In the genomic region with DNA sequence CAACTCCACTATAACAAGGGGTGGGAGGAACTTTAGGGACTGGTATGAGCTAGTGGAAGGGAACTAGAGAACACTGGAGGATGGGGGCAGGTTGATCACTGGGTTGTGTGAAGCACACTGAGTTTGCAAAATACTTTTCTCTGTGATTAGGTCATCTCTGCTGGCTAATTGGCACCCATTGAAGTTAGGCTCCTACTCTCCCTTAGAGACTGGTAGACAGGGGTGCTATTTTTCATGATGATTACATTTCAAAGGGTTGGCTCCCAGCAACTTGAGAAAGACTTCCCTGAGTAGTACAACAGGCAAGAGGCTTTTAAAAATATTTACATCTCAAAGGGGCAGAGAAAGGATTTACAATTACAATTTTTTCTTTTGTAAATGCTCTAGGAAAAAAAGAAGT, we compare ENCODE assay signal across 21 cellular contexts. TPM values are rescaled to one million over a fixed set of nuclear protein-coding genes. Genes with fewer than 3 reads are reported as not detected.
A peak's percentile ranks its signal among the peaks of the same experiment; 100 is the strongest.
DNase-seq lines count a peak whose midpoint lies in the region; ATAC-seq and TF ChIP-seq lines count a peak whose summit lies in the region.
"Had no signal": no experiment of that assay in that cellular context is flagged by ENCODE, and none has a peak within 500 bp of the region (broad histone marks: within the 10 kb centered on the region; RNA-seq: fewer than 3 reads in every experiment).

No MANE protein-coding gene starts in this region.

- CTCF ChIA-PET in WTC11 (lab: Charles Lee) = interaction anchor here (1.4 kb wide), 1 partner anchor 44 kb away, joined by 3 read pairs; no protein-coding TSS in a partner anchor

- no peak for TF ChIP-seq CTCF in WTC11 (IDR thresholded peaks at IDR 0.05)
- no peak for TF ChIP-seq CTCF in neural crest cell (conservative IDR thresholded peaks at IDR 0.05)

- H3K4me3 Mint-ChIP-seq in WTC11 (no peak overlapping the region), neural crest cell (no peak overlapping the region)
- H3K4me3 Mint-ChIP-seq: B cell; CD4-positive, CD25-positive, alpha-beta regulatory T cell; HFFc6 had no signal

- H3K9me3 Mint-ChIP-seq in WTC11 (no peaks in the 10 kb centered on the region), neural crest cell (no peaks in the 10 kb centered on the region)
- H3K9me3 Mint-ChIP-seq: CD4-positive, CD25-positive, alpha-beta regulatory T cell; HFFc6 had no signal

- H3K36me3 Mint-ChIP-seq in WTC11 (no peaks in the 10 kb centered on the region), neural crest cell (ENCODE audit: low read depth) (no peaks in the 10 kb centered on the region)
- H3K36me3 Mint-ChIP-seq: CD4-positive, CD25-positive, alpha-beta regulatory T cell had no signal

- peak; percentile 61 for DNase-seq in ELF-1 (ENCODE audit: low read depth, low spot score)
- DNase-seq in WTC11 (ENCODE audit: low spot score) = no peak
- peak; percentile 44 for DNase-seq in iPS DF 4.7 (ENCODE audit: extremely low read depth, low spot score)
- no peak for DNase-seq in neural crest cell (ENCODE audit: low read depth, low spot score)
- no peak for DNase-seq in central memory CD4-positive, alpha-beta T cell
- no peak for DNase-seq in C1 segment of cervical spinal cord (lab: John Stamatoyannopoulos, UW)
- DNase-seq in kidney glomerular epithelial cell (lab: John Stamatoyannopoulos, UW) = no peak
- DNase-seq: Caco-2; CD4-positive, CD25-positive, alpha-beta regulatory T cell; GF-D8; GOT3; HFFc6; KBM-7; NCI-H1105; NCI-H1694 treated with DMSO at 0.1 percent for 48 hours had no signal

- ATAC-seq in WTC11 (peak; percentile 98), GM21619 (IDR thresholded peaks at IDR 0.05; ENCODE audit: unreplicated experiment) (no peak)
- ATAC-seq: HepG2, Right ventricle myocardium inferior had no signal

- H3K27ac Mint-ChIP-seq in WTC11 (no peak overlapping the region), neural crest cell (ENCODE audit: unreplicated experiment) (peak overlapping the region; percentile 58)
- H3K27ac Mint-ChIP-seq: B cell; CD4-positive, CD25-positive, alpha-beta regulatory T cell; HFFc6 had no signal

- POLR2A ChIA-PET in WTC11 (lab: Charles Lee) = no interaction called here

- H3K27me3 Mint-ChIP-seq in WTC11 (ENCODE audit: low read depth) (peaks cover 99% of the 10 kb centered on the region), neural crest cell (ENCODE audit: low read depth) (no peaks in the 10 kb centered on the region)

- H3K4me1 Mint-ChIP-seq in WTC11 = peaks cover 7% of the 10 kb centered on the region; the same call in 1 of the 2 replicates
- peaks cover 15% of the 10 kb centered on the region for H3K4me1 Mint-ChIP-seq in neural crest cell
- H3K4me1 Mint-ChIP-seq: B cell; CD4-positive, CD25-positive, alpha-beta regulatory T cell had no signal

TF ChIP-seq in WTC11, 78 proteins besides CTCF, POLR2A, EP300 and RAD21 (continues in another document):
- no peak for TF ChIP-seq NFE2L1 (CRISPR knock-in tag; IDR thresholded peaks at IDR 0.05)
- TF ChIP-seq, protein P1, sequence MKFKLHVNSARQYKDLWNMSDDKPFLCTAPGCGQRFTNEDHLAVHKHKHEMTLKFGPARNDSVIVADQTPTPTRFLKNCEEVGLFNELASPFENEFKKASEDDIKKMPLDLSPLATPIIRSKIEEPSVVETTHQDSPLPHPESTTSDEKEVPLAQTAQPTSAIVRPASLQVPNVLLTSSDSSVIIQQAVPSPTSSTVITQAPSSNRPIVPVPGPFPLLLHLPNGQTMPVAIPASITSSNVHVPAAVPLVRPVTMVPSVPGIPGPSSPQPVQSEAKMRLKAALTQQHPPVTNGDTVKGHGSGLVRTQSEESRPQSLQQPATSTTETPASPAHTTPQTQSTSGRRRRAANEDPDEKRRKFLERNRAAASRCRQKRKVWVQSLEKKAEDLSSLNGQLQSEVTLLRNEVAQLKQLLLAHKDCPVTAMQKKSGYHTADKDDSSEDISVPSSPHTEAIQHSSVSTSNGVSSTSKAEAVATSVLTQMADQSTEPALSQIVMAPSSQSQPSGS (CRISPR knock-in tag; IDR thresholded peaks at IDR 0.05; ENCODE audit: borderline replicate concordance, low read depth) = no peak
- TF ChIP-seq, protein P2, sequence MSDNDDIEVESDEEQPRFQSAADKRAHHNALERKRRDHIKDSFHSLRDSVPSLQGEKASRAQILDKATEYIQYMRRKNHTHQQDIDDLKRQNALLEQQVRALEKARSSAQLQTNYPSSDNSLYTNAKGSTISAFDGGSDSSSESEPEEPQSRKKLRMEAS (CRISPR knock-in tag; IDR thresholded peaks at IDR 0.05) = no peak
- TF ChIP-seq, protein P3, sequence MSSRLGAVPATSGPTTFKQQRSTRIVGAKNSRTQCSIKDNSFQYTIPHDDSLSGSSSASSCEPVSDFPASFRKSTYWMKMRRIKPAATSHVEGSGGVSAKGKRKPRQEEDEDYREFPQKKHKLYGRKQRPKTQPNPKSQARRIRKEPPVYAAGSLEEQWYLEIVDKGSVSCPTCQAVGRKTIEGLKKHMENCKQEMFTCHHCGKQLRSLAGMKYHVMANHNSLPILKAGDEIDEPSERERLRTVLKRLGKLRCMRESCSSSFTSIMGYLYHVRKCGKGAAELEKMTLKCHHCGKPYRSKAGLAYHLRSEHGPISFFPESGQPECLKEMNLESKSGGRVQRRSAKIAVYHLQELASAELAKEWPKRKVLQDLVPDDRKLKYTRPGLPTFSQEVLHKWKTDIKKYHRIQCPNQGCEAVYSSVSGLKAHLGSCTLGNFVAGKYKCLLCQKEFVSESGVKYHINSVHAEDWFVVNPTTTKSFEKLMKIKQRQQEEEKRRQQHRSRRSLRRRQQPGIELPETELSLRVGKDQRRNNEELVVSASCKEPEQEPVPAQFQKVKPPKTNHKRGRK (CRISPR knock-in tag; IDR thresholded peaks at IDR 0.05; ENCODE audit: borderline replicate concordance) = no peak
- no peak for TF ChIP-seq ZNF396 (CRISPR knock-in tag; IDR thresholded peaks at IDR 0.05; ENCODE audit: borderline replicate concordance)
- no peak for TF ChIP-seq TEAD4 (CRISPR knock-in tag; IDR thresholded peaks at IDR 0.05)
- TF ChIP-seq, protein P4, sequence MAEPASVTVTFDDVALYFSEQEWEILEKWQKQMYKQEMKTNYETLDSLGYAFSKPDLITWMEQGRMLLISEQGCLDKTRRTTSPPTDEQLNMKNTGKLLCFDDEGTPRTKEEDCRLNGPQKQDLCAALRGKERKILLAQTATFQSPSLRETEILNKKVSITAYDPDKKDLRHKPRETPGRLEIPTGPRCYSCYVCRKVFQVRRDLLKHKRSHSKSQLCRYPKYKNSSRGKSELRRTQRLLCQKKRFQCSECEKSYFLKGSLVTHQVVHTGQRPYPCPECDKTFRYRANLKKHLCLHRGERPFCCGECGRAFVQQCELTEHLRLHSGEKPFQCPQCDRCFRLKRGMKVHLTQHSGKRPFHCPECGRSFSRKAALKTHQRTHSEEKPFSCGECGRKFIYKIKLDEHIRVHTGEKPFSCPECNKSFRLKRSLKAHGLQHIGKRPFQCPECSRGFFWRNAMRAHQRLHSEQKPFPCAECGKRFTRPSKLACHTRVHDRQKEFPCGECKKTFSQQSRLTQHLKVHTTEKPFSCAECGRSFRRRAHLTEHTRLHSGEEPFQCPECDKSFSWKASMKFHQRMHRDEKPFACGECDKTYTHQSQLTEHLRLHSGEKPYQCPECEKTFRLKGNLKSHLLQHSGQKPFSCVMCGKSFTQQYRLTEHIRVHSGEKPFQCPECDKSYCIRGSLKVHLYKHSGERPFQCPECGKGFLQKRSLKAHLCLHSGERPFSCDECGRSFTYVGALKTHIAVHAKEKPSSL (CRISPR knock-in tag; conservative IDR thresholded peaks at IDR 0.05) = no peak
- no peak for TF ChIP-seq SP1 (CRISPR knock-in tag; conservative IDR thresholded peaks at IDR 0.05)
- no peak for TF ChIP-seq ZNF138 (CRISPR knock-in tag; conservative IDR thresholded peaks at IDR 0.05)
- TF ChIP-seq ZNF219 (CRISPR knock-in tag; IDR thresholded peaks at IDR 0.05; ENCODE audit: borderline replicate concordance) = no peak
- no peak for TF ChIP-seq NR1H2 (CRISPR knock-in tag; IDR thresholded peaks at IDR 0.05)
- no peak for TF ChIP-seq MXD4 (CRISPR knock-in tag; IDR thresholded peaks at IDR 0.05; ENCODE audit: borderline replicate concordance)
- TF ChIP-seq, protein P5, sequence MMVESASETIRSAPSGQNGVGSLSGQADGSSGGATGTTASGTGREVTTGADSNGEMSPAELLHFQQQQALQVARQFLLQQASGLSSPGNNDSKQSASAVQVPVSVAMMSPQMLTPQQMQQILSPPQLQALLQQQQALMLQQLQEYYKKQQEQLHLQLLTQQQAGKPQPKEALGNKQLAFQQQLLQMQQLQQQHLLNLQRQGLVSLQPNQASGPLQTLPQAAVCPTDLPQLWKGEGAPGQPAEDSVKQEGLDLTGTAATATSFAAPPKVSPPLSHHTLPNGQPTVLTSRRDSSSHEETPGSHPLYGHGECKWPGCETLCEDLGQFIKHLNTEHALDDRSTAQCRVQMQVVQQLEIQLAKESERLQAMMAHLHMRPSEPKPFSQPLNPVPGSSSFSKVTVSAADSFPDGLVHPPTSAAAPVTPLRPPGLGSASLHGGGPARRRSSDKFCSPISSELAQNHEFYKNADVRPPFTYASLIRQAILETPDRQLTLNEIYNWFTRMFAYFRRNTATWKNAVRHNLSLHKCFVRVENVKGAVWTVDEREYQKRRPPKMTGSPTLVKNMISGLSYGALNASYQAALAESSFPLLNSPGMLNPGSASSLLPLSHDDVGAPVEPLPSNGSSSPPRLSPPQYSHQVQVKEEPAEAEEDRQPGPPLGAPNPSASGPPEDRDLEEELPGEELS (CRISPR knock-in tag; IDR thresholded peaks at IDR 0.05) = no peak
- no peak for TF ChIP-seq ATF1 (CRISPR knock-in tag; IDR thresholded peaks at IDR 0.05)
- TF ChIP-seq, protein P6, sequence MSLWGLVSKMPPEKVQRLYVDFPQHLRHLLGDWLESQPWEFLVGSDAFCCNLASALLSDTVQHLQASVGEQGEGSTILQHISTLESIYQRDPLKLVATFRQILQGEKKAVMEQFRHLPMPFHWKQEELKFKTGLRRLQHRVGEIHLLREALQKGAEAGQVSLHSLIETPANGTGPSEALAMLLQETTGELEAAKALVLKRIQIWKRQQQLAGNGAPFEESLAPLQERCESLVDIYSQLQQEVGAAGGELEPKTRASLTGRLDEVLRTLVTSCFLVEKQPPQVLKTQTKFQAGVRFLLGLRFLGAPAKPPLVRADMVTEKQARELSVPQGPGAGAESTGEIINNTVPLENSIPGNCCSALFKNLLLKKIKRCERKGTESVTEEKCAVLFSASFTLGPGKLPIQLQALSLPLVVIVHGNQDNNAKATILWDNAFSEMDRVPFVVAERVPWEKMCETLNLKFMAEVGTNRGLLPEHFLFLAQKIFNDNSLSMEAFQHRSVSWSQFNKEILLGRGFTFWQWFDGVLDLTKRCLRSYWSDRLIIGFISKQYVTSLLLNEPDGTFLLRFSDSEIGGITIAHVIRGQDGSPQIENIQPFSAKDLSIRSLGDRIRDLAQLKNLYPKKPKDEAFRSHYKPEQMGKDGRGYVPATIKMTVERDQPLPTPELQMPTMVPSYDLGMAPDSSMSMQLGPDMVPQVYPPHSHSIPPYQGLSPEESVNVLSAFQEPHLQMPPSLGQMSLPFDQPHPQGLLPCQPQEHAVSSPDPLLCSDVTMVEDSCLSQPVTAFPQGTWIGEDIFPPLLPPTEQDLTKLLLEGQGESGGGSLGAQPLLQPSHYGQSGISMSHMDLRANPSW (CRISPR knock-in tag; conservative IDR thresholded peaks at IDR 0.05; ENCODE audit: low read depth) = no peak

RNA-seq across cellular contexts. Expression of a gene that starts 50.4 kb away (rescaled TPM):
- total RNA-seq in WTC11 (2021) = 71.8 to 84.3 TPM (median 73.9 TPM) in 3 replicates
- 90.1 and 106 TPM in 2 replicates for total RNA-seq in neural crest cell
- total RNA-seq: A172, Daoy had no signal

Comparison
In these comparisons a context has a peak if more than half of its experiments do, and no peak if none do; other contexts are left out.
1. DNase-seq: peak in ELF-1 (single experiment) and iPS DF 4.7 (single experiment); none in WTC11 (single experiment), neural crest cell (single experiment), central memory CD4-positive, alpha-beta T cell (single experiment), C1 segment of cervical spinal cord (0 of 14) and kidney glomerular epithelial cell (single experiment).